Comparison of ENCODE assay signal across 21 cellular contexts in the genomic region with DNA sequence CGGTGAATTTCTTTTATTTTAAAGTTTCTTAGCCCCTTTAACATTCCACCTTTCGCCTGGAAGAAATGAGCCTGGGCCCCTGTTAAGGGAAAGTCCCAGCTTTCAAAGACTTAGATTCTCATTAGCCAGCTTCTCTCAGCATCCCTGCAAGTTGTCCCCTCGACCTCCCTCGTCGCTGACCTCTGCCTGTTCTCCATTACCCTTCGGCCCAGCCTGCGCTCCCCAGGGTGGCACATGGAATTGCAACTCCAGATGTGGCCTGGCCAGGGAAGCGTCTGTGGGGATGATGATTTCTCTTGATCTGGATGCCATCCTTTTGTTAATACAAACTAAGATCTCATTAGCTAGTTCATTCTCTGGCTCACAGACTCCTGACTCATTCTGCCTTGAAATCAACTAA. TPM values are rescaled to one million over a fixed set of nuclear protein-coding genes. Genes with fewer than 3 reads are reported as not detected.
DNase-seq lines count a peak whose midpoint lies in the region; FAIRE-seq and TF ChIP-seq lines count a peak whose summit lies in the region.
"Had no signal": no experiment of that assay in that cellular context is flagged by ENCODE, and none has a peak within 500 bp of the region (broad histone marks: within the 10 kb centered on the region; RNA-seq: fewer than 3 reads in every experiment).

No MANE protein-coding gene starts in this region.

- H3K27ac Mint-ChIP-seq in H9 (peak overlapping the region in 1 of 3 experiments; percentile 35; a peak in 2 of 7 replicates), endodermal cell (no peak overlapping the region), neural progenitor cell (peak overlapping the region; percentile 30), endothelial cell (ENCODE audit: unreplicated experiment) (no peak overlapping the region)
- H3K27ac Mint-ChIP-seq: B cell had no signal

- TF ChIP-seq CTCF in H9 (conservative IDR thresholded peaks at IDR 0.05) = no peak
- TF ChIP-seq CTCF in endodermal cell (conservative IDR thresholded peaks at IDR 0.05) = no peak
- TF ChIP-seq CTCF in neural progenitor cell (IDR thresholded peaks at IDR 0.05) = no peak
- TF ChIP-seq CTCF in kidney (IDR thresholded peaks at IDR 0.05; ENCODE audit: borderline replicate concordance, extremely low read depth, insufficient read depth) = no peak
- TF ChIP-seq CTCF in endothelial cell (IDR thresholded peaks at IDR 0.05; ENCODE audit: unreplicated experiment) = no peak

- H3K4me3 ChIP-seq in endodermal cell (ENCODE audit: low read length) = no peak overlapping the region
- H3K4me3 ChIP-seq in neural progenitor cell = no peak overlapping the region
- H3K4me3 ChIP-seq in kidney (ENCODE audit: low read length in 2 of 2) = no peak overlapping the region
- H3K4me3 ChIP-seq: A549, GM12878, HAP-1 had no signal

- no peaks in the 10 kb centered on the region; the same call in 1 of the 2 replicates for H3K4me1 ChIP-seq in H9 (ENCODE audit: insufficient read depth, low read length)
- H3K4me1 ChIP-seq in endodermal cell (ENCODE audit: control insufficient read depth, insufficient read depth, low read length) = peaks cover 8% of the 10 kb centered on the region
- H3K4me1 ChIP-seq in neural progenitor cell = peaks cover 39% of the 10 kb centered on the region
- no peaks in the 10 kb centered on the region for H3K4me1 ChIP-seq in kidney (ENCODE audit: control insufficient read depth in 1 of 2, insufficient read depth in 1 of 2, low read depth in 1 of 2, low read length in 2 of 2)
- H3K4me1 ChIP-seq: A549, HAP-1 had no signal

- no peak overlapping the region for H2BK20ac ChIP-seq in H9 (ENCODE audit: low read depth, low read length, poor library complexity, severe bottlenecking)

- DNase-seq in H9 (peak; percentile 33), endodermal cell (peak; percentile 63), neural progenitor cell (ENCODE audit: low spot score) (peak; percentile 76), GF-D8 (lab: John Stamatoyannopoulos, UW) (no peak), kidney (no peak), endothelial cell (ENCODE audit: low spot score) (no peak)
- no peak for DNase-seq in stimulated activated CD8-positive, alpha-beta memory T cell treated with anti-CD3 and anti-CD28 coated beads, Interleukin-4, amount 100 ng/mL, for 48 hours
- DNase-seq: COR-L47, DMS79, NCI-H1105 treated with DMSO at 0.1 percent for 48 hours, NCI-H2081, NCI-H2171, NCI-H345, NCI-H524, NCI-H82 had no signal

- H3K9me3 Mint-ChIP-seq in H9 (no peaks in the 10 kb centered on the region), endodermal cell (no peaks in the 10 kb centered on the region), neural progenitor cell (no peaks in the 10 kb centered on the region), endothelial cell (ENCODE audit: unreplicated experiment) (no peaks in the 10 kb centered on the region)

- no peak overlapping the region for H3K18ac ChIP-seq in H9 (ENCODE audit: insufficient read length, low read depth, low read length)

- no peak overlapping the region for H4K91ac ChIP-seq in H9 (ENCODE audit: insufficient read length, low read depth, low read length)

- H4K5ac ChIP-seq in H9 (ENCODE audit: insufficient read length, low read depth, low read length) = no peak overlapping the region

- H3K23ac ChIP-seq in H9 (ENCODE audit: insufficient read length, low read depth, low read length) = no peak overlapping the region

- H3K56ac ChIP-seq in H9 (ENCODE audit: insufficient read length, low read depth, low read length) = no peak overlapping the region

- no peak overlapping the region for H3K14ac ChIP-seq in H9 (ENCODE audit: insufficient read depth, low read length)

- H3K79me2 ChIP-seq in H9 (ENCODE audit: insufficient read depth, low read length) (no peaks in the 10 kb centered on the region), neural progenitor cell (ENCODE audit: low read depth) (no peaks in the 10 kb centered on the region)

- no peak overlapping the region for H2AK5ac ChIP-seq in H9 (ENCODE audit: insufficient read length, low read length)

- H3K9ac ChIP-seq in H9 (ENCODE audit: extremely low read depth, insufficient read length, low read length) (no peak overlapping the region), endodermal cell (ENCODE audit: extremely low read depth, low read length, poor library complexity, severe bottlenecking) (no peak overlapping the region), neural progenitor cell (no peak overlapping the region), kidney (ENCODE audit: low read length in 2 of 2) (no peak overlapping the region)
- H3K9ac ChIP-seq: KMS-11 had no signal

- H2BK120ac ChIP-seq in H9 (ENCODE audit: low read depth, low read length, poor library complexity, severe bottlenecking) = no peak overlapping the region

- H3K27me3 ChIP-seq in H9 (ENCODE audit: insufficient read depth, low read length) = no peaks in the 10 kb centered on the region
- no peaks in the 10 kb centered on the region for H3K27me3 ChIP-seq in endodermal cell (ENCODE audit: control insufficient read depth, insufficient read depth, low read length, poor library complexity, severe bottlenecking)
- no peaks in the 10 kb centered on the region for H3K27me3 ChIP-seq in neural progenitor cell

- no peaks in the 10 kb centered on the region for H3K79me1 ChIP-seq in H9 (ENCODE audit: insufficient read depth, low read depth, low read length, poor library complexity, severe bottlenecking)

- H3K36me3 ChIP-seq in endodermal cell (ENCODE audit: control insufficient read depth, insufficient read depth, low read length) (no peaks in the 10 kb centered on the region), neural progenitor cell (no peaks in the 10 kb centered on the region), kidney (ENCODE audit: control insufficient read depth in 1 of 2, insufficient read depth in 2 of 2, low read length in 2 of 2) (no peaks in the 10 kb centered on the region)
- H3K36me3 ChIP-seq: HAP-1 had no signal

- H4K20me1 ChIP-seq in H9 (ENCODE audit: control insufficient read depth, insufficient read depth, insufficient read length) (no peaks in the 10 kb centered on the region), neural progenitor cell (ENCODE audit: low read depth) (no peaks in the 10 kb centered on the region)

- no peak overlapping the region for H3K4ac ChIP-seq in H9 (ENCODE audit: low read depth, low read length)

- no peak overlapping the region for H3K4me2 ChIP-seq in H9 (ENCODE audit: insufficient read depth, insufficient read length, low read length)
- H3K4me2 ChIP-seq in neural progenitor cell = peak overlapping the region; percentile 59
- H3K4me2 ChIP-seq: A549, KMS-11 had no signal

- H2AFZ ChIP-seq in H9 (ENCODE audit: low read length) (no peak overlapping the region), neural progenitor cell (replicated peaks) (no peak overlapping the region)

- intact Hi-C loops in kidney (cut with DNase I) = no loop called here

- H3K4me3 Mint-ChIP-seq in H9 (no peak overlapping the region), endodermal cell (no peak overlapping the region), neural progenitor cell (peak overlapping the region; percentile 62), endothelial cell (ENCODE audit: unreplicated experiment) (no peak overlapping the region)
- H3K4me3 Mint-ChIP-seq: B cell had no signal

- H4K8ac ChIP-seq in H9 (replicated peaks; ENCODE audit: insufficient read length, low read depth, low read length) = no peak overlapping the region

- no peak overlapping the region for H2BK15ac ChIP-seq in H9 (ENCODE audit: low read depth, low read length)

- H3K27me3 Mint-ChIP-seq in H9 (ENCODE audit: low read depth) (peaks cover 9% of the 10 kb centered on the region), endodermal cell (ENCODE audit: insufficient read depth) (peaks cover 4% of the 10 kb centered on the region), neural progenitor cell (ENCODE audit: insufficient read depth, low read depth) (no peaks in the 10 kb centered on the region), endothelial cell (ENCODE audit: unreplicated experiment) (no peaks in the 10 kb centered on the region)

- FAIRE-seq in kidney (lab: Jason Lieb, UNC) = no peak
- FAIRE-seq: A549, GM12878, HTR-8/SVneo had no signal

- H3K36me3 Mint-ChIP-seq in H9 (ENCODE audit: insufficient read depth in 1 of 3, low read depth in 3 of 3) = no peaks in the 10 kb centered on the region
- H3K36me3 Mint-ChIP-seq in endodermal cell (ENCODE audit: low read depth) = no peaks in the 10 kb centered on the region
- H3K36me3 Mint-ChIP-seq in neural progenitor cell = no peaks in the 10 kb centered on the region
- H3K36me3 Mint-ChIP-seq in endothelial cell (ENCODE audit: low read depth, unreplicated experiment) = no peaks in the 10 kb centered on the region

- no peak overlapping the region for H2BK5ac ChIP-seq in H9 (ENCODE audit: insufficient read length, low read length)

- no CpG with 5 or more reads among the region's 8 CpGs for WGBS in H9 (ENCODE audit: extremely low coverage, insufficient read length, low lambda C conversion rate)
- WGBS in endodermal cell (ENCODE audit: insufficient coverage in 1 of 2, insufficient read length in 1 of 2), 2 experiments = 60 to 81% methylated on average over 6 to 8 of the region's 8 CpGs

- H3K23me2 ChIP-seq in H9 (ENCODE audit: insufficient read length, low read depth, low read length, poor library complexity, severe bottlenecking) = no peaks in the 10 kb centered on the region

- peaks cover 21% of the 10 kb centered on the region for H3F3A ChIP-seq in neural progenitor cell (ENCODE audit: low read depth)

- H3K4me1 Mint-ChIP-seq in H9 = peaks cover 15 to 18% of the 10 kb centered on the region in 2 experiments
- peaks cover 17% of the 10 kb centered on the region for H3K4me1 Mint-ChIP-seq in endodermal cell
- H3K4me1 Mint-ChIP-seq in neural progenitor cell = peaks cover 25% of the 10 kb centered on the region
- H3K4me1 Mint-ChIP-seq in endothelial cell (ENCODE audit: unreplicated experiment) = no peaks in the 10 kb centered on the region
- H3K4me1 Mint-ChIP-seq: B cell had no signal

- no peak overlapping the region for H3K27ac ChIP-seq in H9 (ENCODE audit: insufficient read length, low read depth, low read length)
- H3K27ac ChIP-seq in endodermal cell (ENCODE audit: low read depth, low read length) = no peak overlapping the region
- peak overlapping the region; percentile 72 for H3K27ac ChIP-seq in neural progenitor cell
- H3K27ac ChIP-seq in kidney (ENCODE audit: low read depth in 2 of 2, low read length in 2 of 2) = no peak overlapping the region
- H3K27ac ChIP-seq: A549, KMS-11 had no signal

- no peak overlapping the region for H2BK12ac ChIP-seq in H9 (ENCODE audit: insufficient read length, low read depth, low read length)

- H3K9me3 ChIP-seq in H9 (ENCODE audit: control insufficient read depth, low read depth, low read length) (no peaks in the 10 kb centered on the region), endodermal cell (ENCODE audit: control insufficient read depth, low read length) (no peaks in the 10 kb centered on the region), neural progenitor cell (ENCODE audit: low read depth) (no peaks in the 10 kb centered on the region), kidney (ENCODE audit: control insufficient read depth in 1 of 2, low read length in 2 of 2) (no peaks in the 10 kb centered on the region)
- H3K9me3 ChIP-seq: A549, HAP-1 had no signal

- H3T11ph ChIP-seq in H9 (ENCODE audit: low read length) = no peak overlapping the region

RNA-seq across cellular contexts. Expression of a gene that starts 43.4 kb away (rescaled TPM):
- total RNA-seq in H9 (2021) (11.6 and 14.6 TPM in 2 replicates), endodermal cell (10 to 100 TPM; 17.6 to 23.5 TPM), neural progenitor cell (ENCODE audit: low replicate concordance) (27.0 and 49.6 TPM in 2 replicates), kidney (10.8 TPM), endothelial cell (ENCODE audit: unreplicated experiment) (16.7 TPM)
- polyA plus RNA-seq in endodermal cell (2013, experiment 1 of 2) = 14.7 TPM
- 13.5 TPM for polyA plus RNA-seq in endodermal cell (2013, experiment 2 of 2)
- polyA plus RNA-seq in kidney (ENCODE audit: insufficient read depth, low read depth, low replicate concordance) = 7.5 TPM

Comparison
In these comparisons a context has a peak if more than half of its experiments do, and no peak if none do; other contexts are left out.
1. DNase-seq: peak in H9 (single experiment), endodermal cell (single experiment) and neural progenitor cell (single experiment); none in stimulated activated CD8-positive, alpha-beta memory T cell treated with anti-CD3 and anti-CD28 coated beads, Interleukin-4, amount 100 ng/mL, for 48 hours (single experiment), GF-D8 (single experiment), kidney (single experiment) and endothelial cell (single experiment).